ENCODE assay signal across 8 cellular contexts in the genomic region with DNA sequence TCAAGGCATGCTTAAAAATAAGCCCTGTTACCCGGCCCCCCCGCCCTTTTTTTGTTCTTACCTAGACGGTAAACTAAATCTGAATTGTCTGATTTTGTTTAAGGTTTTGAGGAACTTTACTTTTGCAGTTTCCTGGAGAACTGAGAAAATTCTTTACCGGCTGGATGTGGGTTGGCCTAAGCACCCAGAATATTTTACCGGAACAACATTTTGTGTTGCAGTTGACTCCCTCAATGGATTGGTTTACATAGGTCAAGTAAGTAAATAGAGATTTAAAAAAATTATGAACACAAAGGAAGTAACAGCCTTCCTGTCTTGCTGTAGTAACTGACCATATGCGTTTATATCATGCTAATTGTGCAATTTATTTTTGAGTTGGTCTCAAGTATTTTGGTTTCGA. TPM values are rescaled to one million over a fixed set of nuclear protein-coding genes. Genes with fewer than 3 reads are reported as not detected.
DNase-seq lines count a peak whose midpoint lies in the region; ATAC-seq and TF ChIP-seq lines count a peak whose summit lies in the region.

No MANE protein-coding gene starts in this region.

- peaks cover 19% of the 10 kb centered on the region for H4K20me1 ChIP-seq in hepatocyte (ENCODE audit: insufficient read depth, poor library complexity, severe bottlenecking)

- H3K9me3 Mint-ChIP-seq in T-helper 1 cell treated with Interleukin-12 subunit alpha and Interleukin-12 subunit beta and Interleukin-4 antibody, amounts not matched to agents 30 μg/mL and 1 μg/mL, for 36 hours: no peaks in the 10 kb centered on the region

- no peak for TF ChIP-seq CTCF in WERI-Rb-1 (IDR thresholded peaks at IDR 0.05; ENCODE audit: low read depth, low read length)
- TF ChIP-seq CTCF in hepatocyte (IDR thresholded peaks at IDR 0.05; ENCODE audit: poor library complexity): no peak

- peaks cover 33% of the 10 kb centered on the region for H3K4me1 Mint-ChIP-seq in T-helper 1 cell treated with Interleukin-12 subunit alpha and Interleukin-12 subunit beta and Interleukin-4 antibody, amounts not matched to agents 30 μg/mL and 1 μg/mL, for 36 hours (ENCODE audit: low read depth)

- peak overlapping the region; percentile 49 for H2AFZ ChIP-seq in hepatocyte

- H3K36me3 Mint-ChIP-seq in T-helper 1 cell treated with Interleukin-12 subunit alpha and Interleukin-12 subunit beta and Interleukin-4 antibody, amounts not matched to agents 30 μg/mL and 1 μg/mL, for 36 hours (ENCODE audit: low read depth): peaks cover 9% of the 10 kb centered on the region

- peak overlapping the region; percentile 92 for H3K4me3 Mint-ChIP-seq in T-helper 1 cell treated with Interleukin-12 subunit alpha and Interleukin-12 subunit beta and Interleukin-4 antibody, amounts not matched to agents 30 μg/mL and 1 μg/mL, for 36 hours

- H3K27ac ChIP-seq in WERI-Rb-1: no peak overlapping the region; the same call in 1 of the 2 replicates
- peak overlapping the region; percentile 82 for H3K27ac ChIP-seq in hepatocyte
- H3K27ac ChIP-seq in subcutaneous abdominal adipose tissue (ENCODE audit: low read depth, low read length): peak overlapping the region; percentile 84

- no peaks in the 10 kb centered on the region for H3K27me3 Mint-ChIP-seq in T-helper 1 cell treated with Interleukin-12 subunit alpha and Interleukin-12 subunit beta and Interleukin-4 antibody, amounts not matched to agents 30 μg/mL and 1 μg/mL, for 36 hours (ENCODE audit: low read depth)

- H3K9me3 ChIP-seq in WERI-Rb-1 (ENCODE audit: severe bottlenecking) (no peaks in the 10 kb centered on the region), hepatocyte (ENCODE audit: low read depth) (no peaks in the 10 kb centered on the region), subcutaneous abdominal adipose tissue (ENCODE audit: control insufficient read depth in 5 of 5, low read length in 5 of 5) (no peaks in the 10 kb centered on the region)

- ATAC-seq in HG03039 (IDR thresholded peaks at IDR 0.05; ENCODE audit: unreplicated experiment) (no peak), GM18873 (IDR thresholded peaks at IDR 0.05; ENCODE audit: low FRiP score, unreplicated experiment) (no peak)

- no peaks in the 10 kb centered on the region for H3K9me2 ChIP-seq in hepatocyte (replicated peaks; ENCODE audit: insufficient read depth)

- H3K4me3 ChIP-seq in WERI-Rb-1 (ENCODE audit: low read depth, low read length) (peak overlapping the region; percentile 72), hepatocyte (peak overlapping the region; percentile 56), subcutaneous abdominal adipose tissue (ENCODE audit: low read depth in 1 of 5, low read length in 5 of 5) (peak overlapping the region; percentile 89 to 98 (median 95))

- no peak for DNase-seq in T-helper 1 cell
- no peak for DNase-seq in WERI-Rb-1
- DNase-seq in hepatocyte (ENCODE audit: low spot score): no peak
- no peak for DNase-seq in hypothalamus (lab: John Stamatoyannopoulos, UW)

- H3K27ac Mint-ChIP-seq in T-helper 1 cell treated with Interleukin-12 subunit alpha and Interleukin-12 subunit beta and Interleukin-4 antibody, amounts not matched to agents 30 μg/mL and 1 μg/mL, for 36 hours: peak overlapping the region; percentile 95

- H3K4me2 ChIP-seq in hepatocyte: peak overlapping the region; percentile 65

- 38% methylated on average over 7 of the region's 7 CpGs for WGBS in hepatocyte (ENCODE audit: low lambda C conversion rate, missing lambda C conversion rate)

- H3K79me2 ChIP-seq in hepatocyte: peaks cover 60% of the 10 kb centered on the region

- H3K36me3 ChIP-seq in WERI-Rb-1: peaks cover 5% of the 10 kb centered on the region; the same call in 1 of the 2 replicates
- no peaks in the 10 kb centered on the region for H3K36me3 ChIP-seq in hepatocyte (replicated peaks; ENCODE audit: insufficient read depth, low read depth)
- peaks cover 0 to 8% (median 5%) of the 10 kb centered on the region in 5 donors for H3K36me3 ChIP-seq in subcutaneous abdominal adipose tissue (ENCODE audit: control insufficient read depth in 5 of 5, insufficient read depth in 5 of 5, low read length in 5 of 5)

- peaks cover 10% of the 10 kb centered on the region for H3K4me1 ChIP-seq in hepatocyte (ENCODE audit: insufficient read depth)
- peaks cover 6 to 57% (median 54%) of the 10 kb centered on the region in 5 donors for H3K4me1 ChIP-seq in subcutaneous abdominal adipose tissue (ENCODE audit: control insufficient read depth in 5 of 5, insufficient read depth in 5 of 5, low read length in 5 of 5)

- H3K27me3 ChIP-seq in WERI-Rb-1 (ENCODE audit: insufficient read depth, low read depth, severe bottlenecking) (no peaks in the 10 kb centered on the region), hepatocyte (no peaks in the 10 kb centered on the region), subcutaneous abdominal adipose tissue (ENCODE audit: control insufficient read depth in 5 of 5, insufficient read depth in 4 of 5, low read length in 5 of 5) (peaks cover 0 to 2% (median 0%) of the 10 kb centered on the region in 5 donors)

- H3K9ac ChIP-seq in subcutaneous abdominal adipose tissue (ENCODE audit: low read length in 5 of 5): peak overlapping the region in 3 of 5 donors; percentile 82 to 91 (median 90)

RNA-seq across cellular contexts. Expression of a gene that starts 0.8 kb away (rescaled TPM):
- total RNA-seq in hepatocyte: 34.2 and 47.4 TPM in 2 replicates
- polyA plus RNA-seq in hepatocyte: 18.6 and 19.3 TPM in 2 replicates

RNA-seq across cellular contexts. Expression of a gene that starts 1.1 kb away (rescaled TPM):
- 20.3 and 22.8 TPM in 2 replicates for total RNA-seq in hepatocyte
- 11.8 and 12.9 TPM in 2 replicates for polyA plus RNA-seq in hepatocyte

RNA-seq across cellular contexts. Expression of a gene that starts 48.4 kb away (rescaled TPM):
- total RNA-seq in hepatocyte: not detected in 2 replicates
- polyA plus RNA-seq in hepatocyte: not detected in 2 replicates
